Comparison of ENCODE assay signal across 1 cellular context in the genomic region with DNA sequence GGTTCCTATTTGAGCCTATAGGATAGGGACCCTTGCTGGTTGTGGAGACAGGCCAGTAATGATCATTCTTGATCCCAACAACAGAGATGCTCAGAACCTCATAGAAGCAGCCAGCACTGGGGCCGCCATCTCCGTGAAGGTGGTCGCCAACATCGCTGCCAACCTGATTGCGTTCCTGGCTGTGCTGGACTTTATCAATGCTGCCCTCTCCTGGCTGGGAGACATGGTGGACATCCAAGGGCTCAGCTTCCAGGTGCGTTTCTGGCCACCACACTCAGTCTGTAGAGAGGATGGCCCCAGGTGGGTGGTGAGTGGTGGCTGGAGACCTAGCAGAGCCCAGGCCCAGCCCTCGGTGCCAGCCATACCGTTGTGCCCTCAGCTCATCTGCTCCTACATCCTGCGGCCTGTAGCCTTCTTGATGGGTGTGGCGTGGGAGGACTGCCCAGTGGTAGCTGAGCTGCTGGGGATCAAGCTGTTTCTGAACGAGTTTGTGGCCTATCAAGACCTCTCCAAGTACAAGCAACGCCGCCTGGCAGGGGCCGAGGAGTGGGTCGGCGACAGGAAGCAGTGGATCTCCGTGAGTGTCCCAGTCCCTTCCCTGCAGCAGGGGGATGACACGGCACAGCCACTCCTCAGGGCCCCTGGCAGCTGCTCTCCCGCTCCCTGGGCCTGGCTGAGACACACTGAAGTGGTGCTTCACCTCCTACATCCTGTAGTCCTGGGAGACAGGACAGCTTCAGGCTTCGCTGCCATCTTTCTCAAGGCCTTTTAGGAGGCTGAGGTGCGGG.
TF ChIP-seq lines count a peak whose summit lies in the region.

No MANE protein-coding gene starts in this region.

TF ChIP-seq in GM12878, 131 proteins besides CTCF, POLR2A, EP300 and RAD21:
- TF ChIP-seq MAX (IDR thresholded peaks at IDR 0.05; ENCODE audit: low read depth, low read length) = no peak
- TF ChIP-seq TCF7 (IDR thresholded peaks at IDR 0.05; ENCODE audit: borderline replicate concordance) = no peak
- no peak for TF ChIP-seq ATF3 (IDR thresholded peaks at IDR 0.05; ENCODE audit: borderline replicate concordance, extremely low read depth, low read depth, low read length)
- TF ChIP-seq BACH1 (IDR thresholded peaks at IDR 0.05; ENCODE audit: borderline replicate concordance) = no peak
- TF ChIP-seq, protein P1, sequence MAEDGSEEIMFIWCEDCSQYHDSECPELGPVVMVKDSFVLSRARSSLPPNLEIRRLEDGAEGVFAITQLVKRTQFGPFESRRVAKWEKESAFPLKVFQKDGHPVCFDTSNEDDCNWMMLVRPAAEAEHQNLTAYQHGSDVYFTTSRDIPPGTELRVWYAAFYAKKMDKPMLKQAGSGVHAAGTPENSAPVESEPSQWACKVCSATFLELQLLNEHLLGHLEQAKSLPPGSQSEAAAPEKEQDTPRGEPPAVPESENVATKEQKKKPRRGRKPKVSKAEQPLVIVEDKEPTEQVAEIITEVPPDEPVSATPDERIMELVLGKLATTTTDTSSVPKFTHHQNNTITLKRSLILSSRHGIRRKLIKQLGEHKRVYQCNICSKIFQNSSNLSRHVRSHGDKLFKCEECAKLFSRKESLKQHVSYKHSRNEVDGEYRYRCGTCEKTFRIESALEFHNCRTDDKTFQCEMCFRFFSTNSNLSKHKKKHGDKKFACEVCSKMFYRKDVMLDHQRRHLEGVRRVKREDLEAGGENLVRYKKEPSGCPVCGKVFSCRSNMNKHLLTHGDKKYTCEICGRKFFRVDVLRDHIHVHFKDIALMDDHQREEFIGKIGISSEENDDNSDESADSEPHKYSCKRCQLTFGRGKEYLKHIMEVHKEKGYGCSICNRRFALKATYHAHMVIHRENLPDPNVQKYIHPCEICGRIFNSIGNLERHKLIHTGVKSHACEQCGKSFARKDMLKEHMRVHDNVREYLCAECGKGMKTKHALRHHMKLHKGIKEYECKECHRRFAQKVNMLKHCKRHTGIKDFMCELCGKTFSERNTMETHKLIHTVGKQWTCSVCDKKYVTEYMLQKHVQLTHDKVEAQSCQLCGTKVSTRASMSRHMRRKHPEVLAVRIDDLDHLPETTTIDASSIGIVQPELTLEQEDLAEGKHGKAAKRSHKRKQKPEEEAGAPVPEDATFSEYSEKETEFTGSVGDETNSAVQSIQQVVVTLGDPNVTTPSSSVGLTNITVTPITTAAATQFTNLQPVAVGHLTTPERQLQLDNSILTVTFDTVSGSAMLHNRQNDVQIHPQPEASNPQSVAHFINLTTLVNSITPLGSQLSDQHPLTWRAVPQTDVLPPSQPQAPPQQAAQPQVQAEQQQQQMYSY (CRISPR knock-in tag; IDR thresholded peaks at IDR 0.05) = no peak
- no peak for TF ChIP-seq KAT2A (conservative IDR thresholded peaks at IDR 0.05; ENCODE audit: control insufficient read depth, low read depth, low read length)
- no peak for TF ChIP-seq HDGF (IDR thresholded peaks at IDR 0.05)
- no peak for TF ChIP-seq JUND (IDR thresholded peaks at IDR 0.05; ENCODE audit: low read depth, low read length)
- no peak for TF ChIP-seq SRF (IDR thresholded peaks at IDR 0.05; ENCODE audit: low read depth in 2 of 2, low read length in 2 of 2)
- no peak for TF ChIP-seq SIX5 (IDR thresholded peaks at IDR 0.05; ENCODE audit: low read depth, low read length, severe bottlenecking)
- TF ChIP-seq SIN3A (IDR thresholded peaks at IDR 0.05; ENCODE audit: low read depth, low read length) = no peak
- TF ChIP-seq BCL3 (IDR thresholded peaks at IDR 0.05; ENCODE audit: borderline replicate concordance, insufficient read depth, low read depth, low read length, poor library complexity, severe bottlenecking) = no peak
